Comparison of ENCODE assay signal across 20 cellular contexts in the genomic region with DNA sequence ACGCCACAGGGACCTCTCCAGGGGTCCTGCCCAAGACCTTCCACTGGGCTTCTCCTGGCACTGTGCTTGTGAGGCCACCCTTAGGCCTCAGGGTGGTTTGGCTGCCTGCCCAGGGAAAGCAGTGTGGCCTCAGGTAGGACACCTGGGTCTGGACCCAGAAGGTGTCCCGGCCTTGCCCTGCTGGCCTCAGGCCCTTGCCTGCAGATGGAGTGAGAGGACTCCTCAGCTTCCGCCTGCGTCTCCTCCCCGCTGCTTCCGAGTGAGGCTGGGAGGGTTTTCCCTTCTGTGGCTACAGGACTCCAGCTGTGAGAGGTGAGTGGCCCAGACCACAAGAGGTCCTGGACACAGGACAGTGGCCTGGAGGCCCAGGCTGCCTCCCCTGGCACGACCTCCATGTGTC.
A peak's percentile ranks its signal among the peaks of the same experiment; 100 is the strongest.
DNase-seq lines count a peak whose midpoint lies in the region; ATAC-seq, FAIRE-seq and TF ChIP-seq lines count a peak whose summit lies in the region.
"Had no signal": no experiment of that assay in that cellular context is flagged by ENCODE, and none has a peak within 500 bp of the region (broad histone marks: within the 10 kb centered on the region; RNA-seq: fewer than 3 reads in every experiment).

No MANE protein-coding gene starts in this region.

- no peak overlapping the region for H3K9ac ChIP-seq in H1 (replicated peaks in 1 of 4; ENCODE audit: extremely low read depth in 1 of 4, low read depth in 3 of 4, low read length in 3 of 4)

- TF ChIP-seq RAD21 in H1 (IDR thresholded peaks at IDR 0.05 in 1 of 2, conservative IDR thresholded peaks at IDR 0.05 in 1 of 2; ENCODE audit: low read depth in 2 of 2, low read length in 2 of 2) = no peak

- no peaks in the 10 kb centered on the region for H3K36me3 ChIP-seq in H1 (ENCODE audit: control insufficient read depth in 2 of 4, insufficient read depth in 4 of 4, low read length in 3 of 4)

- TF ChIP-seq EP300 in H1 (IDR thresholded peaks at IDR 0.05; ENCODE audit: borderline replicate concordance in 1 of 2, low read depth in 2 of 2, low read length in 2 of 2) = no peak

- DNase-seq in Caki2 (ENCODE audit: low read depth) (peak; percentile 47), HT-29 (ENCODE audit: low spot score) (peak; percentile 26), RCC 7860 (ENCODE audit: low spot score) (peak; percentile 82), H1 (ENCODE audit: low read depth in 1 of 2, low spot score in 2 of 2) (no peak), GF-D8 (lab: John Stamatoyannopoulos, UW) (no peak)
- DNase-seq: CD4-positive, alpha-beta memory T cell; HFFc6; NCI-H1694; NCI-H2081 treated with DMSO at 0.1 percent for 48 hours; NCI-H2227 treated with DMSO at 0.1 percent for 48 hours; NCI-H82; SIG-M5; T-helper 1 cell; T1000 had no signal

- POLR2A ChIA-PET in H1 (lab: Charles Lee; ENCODE audit: partially characterized antibody) = interaction anchor here (0.7 kb wide), 1 partner anchor 9 kb away, joined by 3 read pairs; no protein-coding TSS in a partner anchor

- H3K79me2 ChIP-seq in H1 (ENCODE audit: control insufficient read depth in 1 of 2, insufficient read depth in 2 of 2, low read length in 2 of 2) = no peaks in the 10 kb centered on the region

- H3K4me3 ChIP-seq in H1 (ENCODE audit: extremely low read depth in 1 of 4, insufficient read depth in 2 of 4, low read depth in 3 of 4, low read length in 4 of 4) = no peak overlapping the region
- H3K4me3 ChIP-seq: K562 had no signal

- no peak overlapping the region for H2BK5ac ChIP-seq in H1 (ENCODE audit: low read depth, low read length)

- H3K18ac ChIP-seq in H1 (ENCODE audit: extremely low read depth, low read length) = no peak overlapping the region

- TF ChIP-seq CTCF in H1 (IDR thresholded peaks at IDR 0.05; ENCODE audit: control extremely low read depth in 1 of 3, insufficient read depth in 1 of 3, low read depth in 1 of 3, low read length in 3 of 3) = no peak

- H3K79me1 ChIP-seq in H1 (ENCODE audit: low read depth, low read length) = no peaks in the 10 kb centered on the region

- no peak for TF ChIP-seq POLR2A in H1 (IDR thresholded peaks at IDR 0.05; ENCODE audit: control extremely low read depth in 1 of 2, low read depth in 2 of 2, low read length in 2 of 2)

- peaks cover 0 to 4% of the 10 kb centered on the region in 2 experiments; a peak in 1 of 4 replicates for H3K9me3 ChIP-seq in H1 (ENCODE audit: insufficient read depth in 2 of 2, low read depth in 1 of 2, low read length in 1 of 2)

- no peak overlapping the region for H2BK12ac ChIP-seq in H1 (ENCODE audit: low read depth, low read length)

- H3K4me1 ChIP-seq in H1 (replicated peaks in 1 of 4; ENCODE audit: control insufficient read depth in 3 of 4, insufficient read depth in 4 of 4, low read length in 3 of 4) = peaks cover 0 to 2% (median 0%) of the 10 kb centered on the region in 4 experiments; a peak in 1 of 7 replicates

- no peaks in the 10 kb centered on the region for H3K27me3 ChIP-seq in H1 (replicated peaks in 1 of 4; ENCODE audit: control insufficient read depth in 3 of 4, extremely low read depth in 1 of 4, insufficient read depth in 3 of 4, low read length in 3 of 4)

- FAIRE-seq in RCC 7860 (lab: Jason Lieb, UNC) (peak; percentile 84), H1 (lab: Jason Lieb, UNC) (no peak)
- FAIRE-seq: D721Med, K562 had no signal

- no peaks in the 10 kb centered on the region for H3K23me2 ChIP-seq in H1 (ENCODE audit: low read depth, low read length)

- no peak overlapping the region for H3K4me2 ChIP-seq in H1 (ENCODE audit: insufficient read depth in 1 of 2, low read depth in 2 of 2, low read length in 2 of 2)

- CTCF ChIA-PET in H1 (lab: Charles Lee; ENCODE audit: partially characterized antibody) = interaction anchor here (0.8 to 1.4 kb wide), 5 partner anchors 25 to 213 kb away, joined by 3 to 4 read pairs (median 3); no protein-coding TSS in a partner anchor

- no peak overlapping the region for H2AFZ ChIP-seq in H1 (ENCODE audit: low read length)

- no peak overlapping the region for H3K14ac ChIP-seq in H1 (ENCODE audit: insufficient read length)

- no peak for ATAC-seq in GM18873 (IDR thresholded peaks at IDR 0.05; ENCODE audit: low FRiP score, unreplicated experiment)
- no peak for ATAC-seq in GM21528 (IDR thresholded peaks at IDR 0.05; ENCODE audit: low FRiP score, unreplicated experiment)
- no peak for ATAC-seq in HG02610 (IDR thresholded peaks at IDR 0.05; ENCODE audit: unreplicated experiment)
- ATAC-seq: K562, SK-N-SH treated with all-trans-retinoic acid at 6 μM for 48 hours had no signal

- no peak overlapping the region for H2BK120ac ChIP-seq in H1 (replicated peaks; ENCODE audit: low read depth, low read length)

- H2BK15ac ChIP-seq in H1 (ENCODE audit: low read length) = no peak overlapping the region

- no peak overlapping the region for H4K8ac ChIP-seq in H1 (ENCODE audit: extremely low read depth, insufficient read depth, low read length)

- in situ Hi-C loops in Caki2 (cut with HindIII; ENCODE audit: low pct_unique_long_range_greater_than_20kb, low sequenced_read_pairs) = no loop called here

- no peak overlapping the region for H4K5ac ChIP-seq in H1 (ENCODE audit: insufficient read length, low read depth, low read length)

- no peak overlapping the region for H2AK5ac ChIP-seq in H1 (ENCODE audit: low read depth, low read length)

- no peak overlapping the region for H3K23ac ChIP-seq in H1 (ENCODE audit: insufficient read length)

- WGBS in H1 (ENCODE audit: extremely low coverage in 1 of 2, insufficient coverage in 1 of 2, insufficient read length in 1 of 2, insufficient replicate concordance in 2 of 2, low coverage in 1 of 2, low lambda C conversion rate in 2 of 2, missing lambda C conversion rate in 1 of 2), 2 experiments = 87% methylated on average over 7 of the region's 7 CpGs; no CpG with 5 or more reads in 1 of the 2 experiments

- no peak overlapping the region for H3K27ac ChIP-seq in H1 (ENCODE audit: low read depth, low read length)

- 0 out of 2 replicates have a peak overlapping the region, but pooled peaks have one; percentile 32 for H2BK20ac ChIP-seq in H1 (ENCODE audit: low read length)

- H3K4ac ChIP-seq in H1 (replicated peaks; ENCODE audit: insufficient read length, low read depth, low read length) = no peak overlapping the region

- no peak overlapping the region for H3K56ac ChIP-seq in H1 (replicated peaks; ENCODE audit: insufficient read length, low read depth, low read length)

- no peak overlapping the region for H4K91ac ChIP-seq in H1 (replicated peaks; ENCODE audit: insufficient read length, low read length)

- H4K20me1 ChIP-seq in H1 (replicated peaks in 1 of 2; ENCODE audit: control insufficient read depth in 1 of 2, insufficient read depth in 2 of 2, low read length in 2 of 2) = no peaks in the 10 kb centered on the region

TF ChIP-seq in H1, 55 proteins besides CTCF, POLR2A, EP300 and RAD21:
- TF ChIP-seq RXRA (IDR thresholded peaks at IDR 0.05; ENCODE audit: insufficient read depth, low read depth, low read length) (no peak), SIN3A (conservative IDR thresholded peaks at IDR 0.05 in 1 of 2, IDR thresholded peaks at IDR 0.05 in 1 of 2; ENCODE audit: low read depth in 1 of 2, low read length in 2 of 2) (no peak), TEAD4 (IDR thresholded peaks at IDR 0.05; ENCODE audit: low read depth, low read length) (no peak), RBBP5 (IDR thresholded peaks at IDR 0.05; ENCODE audit: borderline replicate concordance, low read depth, low read length) (no peak), BRCA1 (IDR thresholded peaks at IDR 0.05; ENCODE audit: low read depth, low read length) (no peak), GABPA (IDR thresholded peaks at IDR 0.05; ENCODE audit: borderline replicate concordance, insufficient read depth, low read length) (no peak), TBP (IDR thresholded peaks at IDR 0.05; ENCODE audit: low read depth, low read length) (no peak), KDM5A (IDR thresholded peaks at IDR 0.05; ENCODE audit: low read length) (no peak), ASH2L (IDR thresholded peaks at IDR 0.05; ENCODE audit: low read length) (no peak), KDM4A (IDR thresholded peaks at IDR 0.05; ENCODE audit: low read depth, low read length, severe bottlenecking) (no peak), BCL11A (IDR thresholded peaks at IDR 0.05; ENCODE audit: low read depth in 2 of 2, low read length in 2 of 2) (no peak), SP1 (IDR thresholded peaks at IDR 0.05; ENCODE audit: low read depth, low read length) (no peak), CBX5 (IDR thresholded peaks at IDR 0.05; ENCODE audit: low read depth, low read length) (no peak), FOSL1 (IDR thresholded peaks at IDR 0.05; ENCODE audit: insufficient read depth, low read depth, low read length) (no peak), CHD1 (IDR thresholded peaks at IDR 0.05; ENCODE audit: low read depth, low read length) (no peak)
- TF ChIP-seq, protein P1, sequence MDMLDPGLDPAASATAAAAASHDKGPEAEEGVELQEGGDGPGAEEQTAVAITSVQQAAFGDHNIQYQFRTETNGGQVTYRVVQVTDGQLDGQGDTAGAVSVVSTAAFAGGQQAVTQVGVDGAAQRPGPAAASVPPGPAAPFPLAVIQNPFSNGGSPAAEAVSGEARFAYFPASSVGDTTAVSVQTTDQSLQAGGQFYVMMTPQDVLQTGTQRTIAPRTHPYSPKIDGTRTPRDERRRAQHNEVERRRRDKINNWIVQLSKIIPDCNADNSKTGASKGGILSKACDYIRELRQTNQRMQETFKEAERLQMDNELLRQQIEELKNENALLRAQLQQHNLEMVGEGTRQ (IDR thresholded peaks at IDR 0.05; ENCODE audit: low read length) = no peak
- TF ChIP-seq, protein P2, sequence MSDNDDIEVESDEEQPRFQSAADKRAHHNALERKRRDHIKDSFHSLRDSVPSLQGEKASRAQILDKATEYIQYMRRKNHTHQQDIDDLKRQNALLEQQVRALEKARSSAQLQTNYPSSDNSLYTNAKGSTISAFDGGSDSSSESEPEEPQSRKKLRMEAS (IDR thresholded peaks at IDR 0.05) = no peak
TF ChIP-seq in H1: peak in this region for 0.

Comparison
In these comparisons a context has a peak if more than half of its experiments do, and no peak if none do; other contexts are left out.
1. DNase-seq: peak in Caki2 (single experiment), HT-29 (single experiment) and RCC 7860 (single experiment); none in H1 (0 of 2) and GF-D8 (single experiment).